In the genomic region with DNA sequence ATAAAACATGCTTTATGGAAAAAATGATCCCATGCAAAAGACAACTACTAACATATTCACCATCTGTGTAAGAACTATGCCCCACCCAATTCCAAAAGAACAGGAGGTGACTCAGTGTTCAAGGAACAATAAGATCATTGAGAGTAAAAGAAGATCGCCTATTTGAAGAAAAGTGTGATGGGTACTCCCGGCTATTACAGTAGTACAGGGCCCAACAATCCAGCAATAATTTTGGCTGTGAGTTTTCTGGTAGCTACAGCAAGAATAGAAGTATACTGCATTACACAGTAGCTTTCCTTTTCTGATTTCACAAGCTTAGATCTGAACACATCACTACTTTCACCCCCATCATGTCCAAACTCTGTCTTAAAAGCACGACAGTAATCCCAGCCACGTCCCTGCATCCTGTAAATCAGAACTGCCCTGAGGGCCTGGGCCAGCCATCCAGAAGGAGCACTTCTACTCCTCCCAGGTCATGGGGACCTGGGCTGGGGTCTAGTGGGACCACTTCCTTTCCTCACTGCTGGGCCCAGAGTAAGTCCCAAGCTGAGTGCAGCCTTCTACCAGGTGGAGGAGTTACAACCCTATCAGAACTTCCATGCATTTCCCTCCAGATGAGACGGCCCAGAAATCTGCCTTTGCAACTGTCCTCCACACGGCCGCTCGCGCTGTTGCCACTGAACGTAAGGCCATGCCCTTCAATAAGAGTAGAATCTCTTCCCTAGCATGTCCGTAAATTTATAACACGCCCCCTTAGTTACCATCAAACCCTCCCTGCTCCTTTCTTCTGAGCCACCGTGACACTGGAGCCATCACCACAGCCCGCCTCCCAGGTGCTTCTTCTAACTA, we compare ENCODE assay signal across 8 cellular contexts. TPM values are rescaled to one million over a fixed set of nuclear protein-coding genes. Genes with fewer than 3 reads are reported as not detected.
DNase-seq lines count a peak whose midpoint lies in the region; ATAC-seq and TF ChIP-seq lines count a peak whose summit lies in the region.

No MANE protein-coding gene starts in this region.

- peaks cover 87% of the 10 kb centered on the region for H3K79me2 ChIP-seq in hepatocyte

- intact Hi-C loops in Right ventricle myocardium inferior (cut with DNase I) (no loop called here), cardiac septum (cut with DNase I) (no loop called here), testis (cut with DNase I; ENCODE audit: low total_unique reads) (loop anchor here (10.0 kb wide), 1 partner anchor 117 kb away; a partner anchor contains a TSS), posterior cingulate gyrus (cut with DNase I) (no loop called here)

- H3K27me3 Mint-ChIP-seq in activated naive CD8-positive, alpha-beta T cell treated with anti-CD3 and anti-CD28 coated beads for 36 hours, result no peaks in the 10 kb centered on the region

- H3K4me3 Mint-ChIP-seq in activated naive CD8-positive, alpha-beta T cell treated with anti-CD3 and anti-CD28 coated beads for 36 hours, result peak overlapping the region; percentile 75

- WGBS in hepatocyte (ENCODE audit: low lambda C conversion rate, missing lambda C conversion rate), result 79% methylated on average over 14 of the region's 14 CpGs
- WGBS in testis, 2 donors, result 70 to 73% methylated on average over 14 of the region's 14 CpGs

- ATAC-seq in Right ventricle myocardium inferior, result peak; percentile 30
- no peak for ATAC-seq in GM21367 (IDR thresholded peaks at IDR 0.05; ENCODE audit: unreplicated experiment)

- no peak for TF ChIP-seq POLR2A in testis (IDR thresholded peaks at IDR 0.05)

- H3K9me3 Mint-ChIP-seq in activated naive CD8-positive, alpha-beta T cell treated with anti-CD3 and anti-CD28 coated beads for 36 hours, result peaks cover 2% of the 10 kb centered on the region

- H2AFZ ChIP-seq in hepatocyte, result no peak overlapping the region

- H3K36me3 Mint-ChIP-seq in activated naive CD8-positive, alpha-beta T cell treated with anti-CD3 and anti-CD28 coated beads for 36 hours, result peaks cover 23% of the 10 kb centered on the region

- H4K20me1 ChIP-seq in hepatocyte (ENCODE audit: insufficient read depth, poor library complexity, severe bottlenecking), result peaks cover 8% of the 10 kb centered on the region

- H3K36me3 ChIP-seq in hepatocyte (replicated peaks; ENCODE audit: insufficient read depth, low read depth), result no peaks in the 10 kb centered on the region
- no peaks in the 10 kb centered on the region for H3K36me3 ChIP-seq in testis (ENCODE audit: low read depth, missing control alignments)

- H3K4me1 ChIP-seq in hepatocyte (ENCODE audit: insufficient read depth) (peaks cover 44% of the 10 kb centered on the region), testis (peaks cover 45% of the 10 kb centered on the region)

- no peaks in the 10 kb centered on the region for H3K9me2 ChIP-seq in hepatocyte (replicated peaks; ENCODE audit: insufficient read depth)

- TF ChIP-seq CTCF in hepatocyte (IDR thresholded peaks at IDR 0.05; ENCODE audit: poor library complexity), result no peak
- TF ChIP-seq CTCF in testis (IDR thresholded peaks at IDR 0.05), result no peak

- H3K27ac ChIP-seq in hepatocyte, result peak overlapping the region; percentile 98
- H3K27ac ChIP-seq in testis, result peak overlapping the region; percentile 55 to 57

- no peaks in the 10 kb centered on the region for H3K27me3 ChIP-seq in hepatocyte
- no peaks in the 10 kb centered on the region for H3K27me3 ChIP-seq in testis

- peak overlapping the region; percentile 98 for H3K27ac Mint-ChIP-seq in activated naive CD8-positive, alpha-beta T cell treated with anti-CD3 and anti-CD28 coated beads for 36 hours

- peak overlapping the region; percentile 15 for H3K4me2 ChIP-seq in hepatocyte

- no peaks in the 10 kb centered on the region for H3K9me3 ChIP-seq in hepatocyte (ENCODE audit: low read depth)
- H3K9me3 ChIP-seq in testis, result no peaks in the 10 kb centered on the region

- H3K4me1 Mint-ChIP-seq in activated naive CD8-positive, alpha-beta T cell treated with anti-CD3 and anti-CD28 coated beads for 36 hours, result peaks cover 75% of the 10 kb centered on the region

- H3K4me3 ChIP-seq in hepatocyte (no peak overlapping the region), testis (no peak overlapping the region)

- DNase-seq in Right ventricle myocardium inferior (ENCODE audit: missing footprints), result no peak
- no peak for DNase-seq in cardiac septum (ENCODE audit: low spot score)
- DNase-seq in activated naive CD8-positive, alpha-beta T cell treated with anti-CD3 and anti-CD28 coated beads for 36 hours, result peak; percentile 42
- DNase-seq in hepatocyte (ENCODE audit: low spot score), result peak; percentile 44
- no peak for DNase-seq in testis
- no peak for DNase-seq in DMS153 treated with DMSO at 0.1 percent for 48 hours (lab: John Stamatoyannopoulos, UW; ENCODE audit: unreplicated experiment)
- DNase-seq in posterior cingulate gyrus, result no peak

RNA-seq across cellular contexts. Expression of a gene that starts 7.9 kb away (rescaled TPM):
- 42.5 TPM for total RNA-seq in Right ventricle myocardium inferior
- 45.6 TPM for total RNA-seq in cardiac septum
- 10 to 100 TPM; 52.1 to 52.5 TPM for total RNA-seq in activated naive CD8-positive, alpha-beta T cell treated with anti-CD3 and anti-CD28 coated beads for 36 hours
- 59.6 and 61.2 TPM in 2 replicates for total RNA-seq in hepatocyte
- polyA plus RNA-seq in hepatocyte, result 29.4 and 33.4 TPM in 2 replicates
- total RNA-seq in testis, result 10 to 100 TPM; 61.1 to 73.1 TPM
- 53.9 TPM for polyA plus RNA-seq in testis (ENCODE audit: insufficient read depth, low read depth, low replicate concordance)

RNA-seq across cellular contexts. Expression of a gene that starts 35.0 kb away (rescaled TPM):
- 26.6 TPM for total RNA-seq in Right ventricle myocardium inferior
- 24.8 TPM for total RNA-seq in cardiac septum
- 10 to 100 TPM; 12.4 to 14.3 TPM for total RNA-seq in activated naive CD8-positive, alpha-beta T cell treated with anti-CD3 and anti-CD28 coated beads for 36 hours
- 8.0 and 11.2 TPM in 2 replicates for total RNA-seq in hepatocyte
- 31.9 and 54.0 TPM in 2 replicates for polyA plus RNA-seq in hepatocyte
- total RNA-seq in testis, result 10 to 100 TPM; 71.5 to 86.8 TPM
- 72.1 TPM for polyA plus RNA-seq in testis (ENCODE audit: insufficient read depth, low read depth, low replicate concordance)

Comparison
In these comparisons a context has a peak if more than half of its experiments do, and no peak if none do; other contexts are left out.
1. DNase-seq: peak in activated naive CD8-positive, alpha-beta T cell treated with anti-CD3 and anti-CD28 coated beads for 36 hours (single experiment) and hepatocyte (single experiment); none in Right ventricle myocardium inferior (single experiment), cardiac septum (single experiment), testis (single experiment), DMS153 treated with DMSO at 0.1 percent for 48 hours (single experiment) and posterior cingulate gyrus (0 of 10).